Comparison of ENCODE assay signal across 1 cellular context in the genomic region with DNA sequence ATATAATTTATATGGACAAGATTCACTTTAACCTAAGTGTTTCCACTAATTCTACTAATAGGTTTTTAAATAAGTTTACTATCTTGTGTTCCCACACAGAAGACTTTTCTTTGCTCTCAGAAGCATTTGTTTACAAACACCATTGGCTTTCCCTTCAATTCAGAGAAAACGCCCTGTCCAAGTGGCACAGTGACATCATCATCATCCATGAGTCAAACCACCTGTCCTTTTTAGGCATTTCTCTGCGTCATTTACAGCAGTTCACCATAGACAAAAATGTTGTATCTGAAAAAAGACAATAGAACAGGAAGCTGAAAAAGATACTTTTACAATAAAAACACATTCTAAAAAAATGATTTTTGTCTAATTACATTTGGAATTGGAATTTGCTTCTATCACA.
TF ChIP-seq lines count a peak whose summit lies in the region.

No MANE protein-coding gene starts in this region.

TF ChIP-seq in IMR-90, 13 proteins besides CTCF, POLR2A, EP300 and RAD21 (continued from another document):
- TF ChIP-seq, protein P1, sequence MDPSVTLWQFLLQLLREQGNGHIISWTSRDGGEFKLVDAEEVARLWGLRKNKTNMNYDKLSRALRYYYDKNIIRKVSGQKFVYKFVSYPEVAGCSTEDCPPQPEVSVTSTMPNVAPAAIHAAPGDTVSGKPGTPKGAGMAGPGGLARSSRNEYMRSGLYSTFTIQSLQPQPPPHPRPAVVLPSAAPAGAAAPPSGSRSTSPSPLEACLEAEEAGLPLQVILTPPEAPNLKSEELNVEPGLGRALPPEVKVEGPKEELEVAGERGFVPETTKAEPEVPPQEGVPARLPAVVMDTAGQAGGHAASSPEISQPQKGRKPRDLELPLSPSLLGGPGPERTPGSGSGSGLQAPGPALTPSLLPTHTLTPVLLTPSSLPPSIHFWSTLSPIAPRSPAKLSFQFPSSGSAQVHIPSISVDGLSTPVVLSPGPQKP (IDR thresholded peaks at IDR 0.05; ENCODE audit: borderline replicate concordance, low read depth, low read length) = no peak
TF ChIP-seq in IMR-90: peak in this region for 0.
